ENCODE assay signal across 16 cellular contexts in genomic region chr20:36832791-36833190, GRCh38. TPM values are rescaled to one million over a fixed set of nuclear protein-coding genes. Genes with fewer than 3 reads are reported as not detected.
DNase-seq lines count a peak whose midpoint lies in the region; ATAC-seq and TF ChIP-seq lines count a peak whose summit lies in the region.
"Had no signal": no experiment of that assay in that cellular context is flagged by ENCODE, and none has a peak within 500 bp of the region (broad histone marks: within the 10 kb centered on the region; RNA-seq: fewer than 3 reads in every experiment).

No MANE protein-coding gene starts in this region.

- WGBS in gastroesophageal sphincter (ENCODE audit: low coverage in 1 of 2), 2 donors: 29% methylated on average over 7 of the region's 7 CpGs; no CpG with 5 or more reads in 1 of the 2 donors
- WGBS in sigmoid colon, 2 donors: 79% methylated on average over 7 of the region's 7 CpGs

- peaks cover 21 to 31% of the 10 kb centered on the region in 2 donors for H3K36me3 Mint-ChIP-seq in CD14-positive monocyte

- no peak overlapping the region for H3K4me3 Mint-ChIP-seq in CD14-positive monocyte
- H3K4me3 Mint-ChIP-seq: activated CD8-positive, alpha-beta T cell treated with anti-CD3 and anti-CD28 coated beads for 36 hours; dendritic cell treated with granulocyte-macrophage colony-stimulating factor and Interleukin-4, amounts not matched to agents 40 ng/mL and 50 ng/mL, for 4 days; T-helper 2 cell treated with Interferon-gamma antibody and Interleukin-4, amounts not matched to agents 5 μg/mL and 100 μg/mL, for 36 hours had no signal

- H3K9me3 ChIP-seq in right atrium auricular region (no peaks in the 10 kb centered on the region), gastroesophageal sphincter (no peaks in the 10 kb centered on the region), sigmoid colon (no peaks in the 10 kb centered on the region)

- TF ChIP-seq CTCF in right atrium auricular region (IDR thresholded peaks at IDR 0.05): no peak
- no peak for TF ChIP-seq CTCF in gastroesophageal sphincter (IDR thresholded peaks at IDR 0.05)
- TF ChIP-seq CTCF in sigmoid colon (IDR thresholded peaks at IDR 0.05): no peak
- TF ChIP-seq CTCF in CD14-positive monocyte (IDR thresholded peaks at IDR 0.05): no peak

- no peak for ATAC-seq in left cardiac atrium
- ATAC-seq in gastroesophageal sphincter: no peak
- no peak for ATAC-seq in HG02884 (IDR thresholded peaks at IDR 0.05; ENCODE audit: unreplicated experiment)
- ATAC-seq: activated CD8-positive, alpha-beta T cell treated with anti-CD3 and anti-CD28 coated beads for 36 hours; Panc1 had no signal

- TF ChIP-seq POLR2A in gastroesophageal sphincter (IDR thresholded peaks at IDR 0.05) (no peak), sigmoid colon (IDR thresholded peaks at IDR 0.05) (no peak)

- peaks cover 23% of the 10 kb centered on the region for H3K4me1 Mint-ChIP-seq in CD14-positive monocyte

- TF ChIP-seq EP300 in gastroesophageal sphincter (IDR thresholded peaks at IDR 0.05): no peak
- TF ChIP-seq EP300 in sigmoid colon (IDR thresholded peaks at IDR 0.05): no peak

- H3K4me1 ChIP-seq in right atrium auricular region: peaks cover 0 to 88% of the 10 kb centered on the region in 2 donors
- peaks cover 23 to 96% (median 64%) of the 10 kb centered on the region in 3 donors for H3K4me1 ChIP-seq in gastroesophageal sphincter
- H3K4me1 ChIP-seq in sigmoid colon: peaks cover 2 to 95% (median 79%) of the 10 kb centered on the region in 4 donors

- intact Hi-C loops in left cardiac atrium (cut with DNase I) (no loop called here), sigmoid colon (cut with DNase I) (loop anchor here (2.0 kb wide), 1 partner anchor 30 kb away; a partner anchor contains a TSS), CD14-positive monocyte (cut with micrococcal nuclease) (no loop called here)

- H3K27me3 ChIP-seq in right atrium auricular region: no peaks in the 10 kb centered on the region
- no peaks in the 10 kb centered on the region for H3K27me3 ChIP-seq in gastroesophageal sphincter
- H3K27me3 ChIP-seq in sigmoid colon: no peaks in the 10 kb centered on the region

- peaks cover 14% of the 10 kb centered on the region for H3K36me3 ChIP-seq in right atrium auricular region
- peaks cover 0 to 16% of the 10 kb centered on the region in 2 donors for H3K36me3 ChIP-seq in gastroesophageal sphincter
- H3K36me3 ChIP-seq in sigmoid colon: peaks cover 3 to 28% (median 17%) of the 10 kb centered on the region in 4 donors

- no peak overlapping the region for H3K4me3 ChIP-seq in right atrium auricular region
- H3K4me3 ChIP-seq in gastroesophageal sphincter: no peak overlapping the region
- no peak overlapping the region for H3K4me3 ChIP-seq in sigmoid colon

- H3K27ac Mint-ChIP-seq in CD14-positive monocyte: peak overlapping the region in 1 of 7 donors; percentile 32
- H3K27ac Mint-ChIP-seq: activated CD8-positive, alpha-beta T cell treated with anti-CD3 and anti-CD28 coated beads for 36 hours; T-helper 2 cell treated with Interferon-gamma antibody and Interleukin-4, amounts not matched to agents 5 μg/mL and 100 μg/mL, for 36 hours had no signal

- H3K9me3 Mint-ChIP-seq in CD14-positive monocyte: no peaks in the 10 kb centered on the region
- H3K9me3 Mint-ChIP-seq: activated CD8-positive, alpha-beta T cell treated with anti-CD3 and anti-CD28 coated beads for 36 hours; dendritic cell treated with granulocyte-macrophage colony-stimulating factor and Interleukin-4, amounts not matched to agents 40 ng/mL and 50 ng/mL, for 4 days; T-helper 2 cell treated with Interferon-gamma antibody and Interleukin-4, amounts not matched to agents 5 μg/mL and 100 μg/mL, for 36 hours had no signal

- peaks cover 0 to 5% (median 2%) of the 10 kb centered on the region in 3 donors for H3K27me3 Mint-ChIP-seq in CD14-positive monocyte (ENCODE audit: low read depth in 3 of 3)
- H3K27me3 Mint-ChIP-seq: activated CD8-positive, alpha-beta T cell treated with anti-CD3 and anti-CD28 coated beads for 36 hours; dendritic cell treated with granulocyte-macrophage colony-stimulating factor and Interleukin-4, amounts not matched to agents 40 ng/mL and 50 ng/mL, for 4 days had no signal

- DNase-seq in right atrium auricular region (ENCODE audit: low spot score) (no peak), left cardiac atrium (no peak), sigmoid colon (peak; percentile 62), SKM-1 treated with dmso at 0.1 percent for 144 hours (lab: John Stamatoyannopoulos, UW; ENCODE audit: unreplicated experiment) (no peak), NCI-H1092 (lab: John Stamatoyannopoulos, UW) (no peak), CD14-positive monocyte (ENCODE audit: low spot score) (no peak)
- DNase-seq: activated CD8-positive, alpha-beta T cell treated with anti-CD3 and anti-CD28 coated beads for 36 hours; activated naive CD4-positive, alpha-beta T cell; DND-41; MV-4-11; NCI-H226 had no signal

- H3K27ac ChIP-seq in right atrium auricular region: peak overlapping the region; percentile 73 to 83
- H3K27ac ChIP-seq in gastroesophageal sphincter: peak overlapping the region; percentile 27 to 92 (median 84)
- H3K27ac ChIP-seq in sigmoid colon: peak overlapping the region; percentile 78 to 86 (median 86)

RNA-seq across cellular contexts. Expression of gene TLDC2, which starts 43.1 kb away (rescaled TPM):
- under 1 TPM in 1 of 2 donors, not detected in 1; 0.30 TPM for total RNA-seq in right atrium auricular region
- under 1 TPM in 1 of 2 donors, not detected in 1; 0.18 TPM for total RNA-seq in left cardiac atrium
- 1 to 10 TPM in 1 of 4 donors, under 1 TPM in 2, not detected in 1; 0.27 to 3.7 (median 0.27) TPM for total RNA-seq in gastroesophageal sphincter
- under 1 TPM in 1 of 4 donors, not detected in 3; 0.36 TPM for total RNA-seq in sigmoid colon
- polyA plus RNA-seq in sigmoid colon: 10 to 100 TPM; 14.6 to 25.8 (median 24.3) TPM
- not detected for polyA plus RNA-seq in CD14-positive monocyte
- total RNA-seq: activated CD8-positive, alpha-beta T cell treated with anti-CD3 and anti-CD28 coated beads for 36 hours had no signal

RNA-seq across cellular contexts. Expression of gene DSN1, which starts 59.2 kb away (rescaled TPM):
- total RNA-seq in right atrium auricular region: 1 to 10 TPM; 3.1 to 6.3 TPM
- total RNA-seq in left cardiac atrium: 1 to 10 TPM; 5.0 to 6.7 TPM
- 1 to 10 TPM; 5.1 to 8.1 (median 6.0) TPM for total RNA-seq in gastroesophageal sphincter
- 1 to 10 TPM; 4.4 to 6.4 (median 5.5) TPM for total RNA-seq in sigmoid colon
- 10 to 100 TPM in 2 of 3 donors, 1 to 10 TPM in 1; 7.8 to 11.7 (median 11.6) TPM for polyA plus RNA-seq in sigmoid colon
- polyA plus RNA-seq in CD14-positive monocyte: 1 to 10 TPM; 5.1 to 5.2 TPM
